5 cellular contexts compared by ENCODE assay signal in the genomic region with DNA sequence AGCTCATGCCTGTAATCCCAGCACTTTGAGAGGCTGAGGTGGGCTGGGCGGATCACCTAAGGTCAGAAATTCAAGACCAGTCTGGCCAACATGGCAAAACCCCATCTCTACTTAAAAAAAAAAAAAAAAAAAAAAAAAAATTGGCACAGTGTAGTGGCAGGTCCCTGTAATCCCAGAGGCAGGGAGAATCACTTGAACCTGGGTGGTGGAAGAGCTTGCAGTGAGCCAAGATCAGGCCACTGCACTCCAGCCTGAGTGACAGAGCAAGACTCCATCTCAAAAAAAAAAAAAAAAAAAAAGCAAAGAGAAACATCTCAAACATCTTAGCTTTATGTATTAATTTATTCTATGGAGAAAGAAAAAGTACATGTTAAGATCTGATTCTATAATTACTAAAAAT.
DNase-seq lines count a peak whose midpoint lies in the region; ATAC-seq and TF ChIP-seq lines count a peak whose summit lies in the region.
"Not testable (repeated sequence)": the region's sequence is repeated elsewhere in the genome, so short reads cannot be mapped to it uniquely, and the experiment has no call there.

No MANE protein-coding gene starts in this region.

- not testable (repeated sequence) for ATAC-seq in DND-41 (ENCODE audit: insufficient read depth, low read depth)
- peak; percentile 75 for ATAC-seq in Right ventricle myocardium superior (ENCODE audit: poor library complexity)
- ATAC-seq in heart right ventricle, result peak in 5 of 8 donors; percentile 80 to 95 (median 90)

- DNase-seq in DMS53 (lab: John Stamatoyannopoulos, UW) (peak; percentile 79), heart right ventricle (peak in 1 of 2 donors; percentile 5)
- not testable (repeated sequence) for DNase-seq in DND-41, Right ventricle myocardium superior

- H3K9ac ChIP-seq in BLaER1, result not testable (repeated sequence)
- peak overlapping the region; percentile 13; the same call in 1 of the 2 replicates for H3K9ac ChIP-seq in DND-41 (ENCODE audit: low read depth, low read length)

- H3K27ac ChIP-seq in BLaER1 (peak overlapping the region; percentile 75), DND-41 (ENCODE audit: low read length) (peak overlapping the region; percentile 87), heart right ventricle (peak overlapping the region in 4 of 10 donors; percentile 56 to 80 (median 74))

- H3K4me3 ChIP-seq in BLaER1; DND-41 (ENCODE audit: low read depth in 1 of 2, low read length in 2 of 2); heart right ventricle: not testable (repeated sequence)

- not testable (repeated sequence) for H3K36me3 ChIP-seq in BLaER1, heart right ventricle
- peaks cover 13% of the 10 kb centered on the region; the same call in 1 of the 2 replicates for H3K36me3 ChIP-seq in DND-41 (ENCODE audit: insufficient read depth, low read length)

- intact Hi-C loops in Right ventricle myocardium superior (cut with DNase I); heart right ventricle (cut with DNase I): not testable (repeated sequence)

- not testable (repeated sequence) for TF ChIP-seq CTCF in DND-41 (IDR thresholded peaks at IDR 0.05; ENCODE audit: borderline replicate concordance, extremely low read depth, low read length, poor library complexity, severe bottlenecking); heart right ventricle (IDR thresholded peaks at IDR 0.05)

- not testable (repeated sequence) for H2AFZ ChIP-seq in DND-41 (ENCODE audit: low read depth, low read length)

- WGBS in heart right ventricle, 2 donors, result 92 to 95% methylated on average over 1 of the region's 1 CpG

- H3K27me3 ChIP-seq in BLaER1; DND-41 (ENCODE audit: insufficient read depth, low read length, poor library complexity); heart right ventricle: not testable (repeated sequence)

- H3K79me2 ChIP-seq in DND-41 (ENCODE audit: insufficient read depth, low read length), result not testable (repeated sequence)

- peaks cover 47% of the 10 kb centered on the region for H3K9me3 ChIP-seq in BLaER1
- H3K9me3 ChIP-seq in DND-41 (ENCODE audit: insufficient read depth, low read length, severe bottlenecking), result peaks cover 11% of the 10 kb centered on the region
- peaks cover 0 to 17% (median 0%) of the 10 kb centered on the region in 11 donors for H3K9me3 ChIP-seq in heart right ventricle

- not testable (repeated sequence) for H3K4me2 ChIP-seq in BLaER1; DND-41 (ENCODE audit: insufficient read depth, low read length)

- H3K4me1 ChIP-seq in BLaER1 (peaks cover 20% of the 10 kb centered on the region), DND-41 (ENCODE audit: insufficient read depth, low read length) (peaks cover 33% of the 10 kb centered on the region), heart right ventricle (peaks cover 0 to 20% (median 9%) of the 10 kb centered on the region in 9 donors)

- not testable (repeated sequence) for H4K20me1 ChIP-seq in BLaER1; DND-41 (ENCODE audit: insufficient read depth, low read length)
